In the genomic region with DNA sequence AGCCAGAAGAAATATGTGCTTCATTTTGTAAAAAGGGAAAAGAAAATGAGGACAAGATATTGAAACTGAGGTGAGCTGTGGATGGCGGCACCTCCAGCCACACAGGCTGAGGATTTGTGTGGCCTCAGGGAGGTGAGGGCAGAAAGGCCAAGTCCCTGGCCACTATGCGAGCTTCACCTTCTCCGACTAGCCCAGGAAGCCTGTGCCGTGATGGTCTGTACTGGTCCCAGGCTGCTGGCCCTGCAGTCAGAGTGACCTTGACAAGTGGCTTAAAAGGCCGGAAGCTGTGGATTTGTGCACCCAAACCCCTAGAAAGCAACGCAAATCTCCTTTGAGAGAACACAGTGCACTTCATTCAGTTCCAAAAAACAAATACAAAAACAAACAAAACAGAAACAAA, we compare ENCODE assay signal across 15 cellular contexts. TPM values are rescaled to one million over a fixed set of nuclear protein-coding genes. Genes with fewer than 3 reads are reported as not detected.
DNase-seq lines count a peak whose midpoint lies in the region; ATAC-seq and TF ChIP-seq lines count a peak whose summit lies in the region.
"Had no signal": no experiment of that assay in that cellular context is flagged by ENCODE, and none has a peak within 500 bp of the region (broad histone marks: within the 10 kb centered on the region; RNA-seq: fewer than 3 reads in every experiment).

No MANE protein-coding gene starts in this region.

- H3K36me3 Mint-ChIP-seq in T-cell, result peaks cover 19% of the 10 kb centered on the region

- no peak for TF ChIP-seq POLR2A in sigmoid colon (IDR thresholded peaks at IDR 0.05)

- H3K4me3 Mint-ChIP-seq in T-cell, result peak overlapping the region; percentile 81 to 87 (median 83)

- H3K27me3 Mint-ChIP-seq in T-cell, result no peaks in the 10 kb centered on the region

- no peaks in the 10 kb centered on the region for H3K27me3 ChIP-seq in sigmoid colon
- no peaks in the 10 kb centered on the region for H3K27me3 ChIP-seq in effector memory CD4-positive, alpha-beta T cell (replicated peaks; ENCODE audit: control insufficient read depth, insufficient read depth, low read length, poor library complexity, severe bottlenecking)
- H3K27me3 ChIP-seq: BE2C, heart left ventricle had no signal

- H3K4me3 ChIP-seq in fibroblast of villous mesenchyme (ENCODE audit: low read depth, low read length) (no peak overlapping the region), sigmoid colon (peak overlapping the region in 1 of 4 donors; percentile 54)
- no peak overlapping the region for H3K4me3 ChIP-seq in effector memory CD4-positive, alpha-beta T cell (ENCODE audit: insufficient read depth, low read depth, low read length, poor library complexity, severe bottlenecking)

- H3K9me3 ChIP-seq in sigmoid colon, result no peaks in the 10 kb centered on the region
- no peaks in the 10 kb centered on the region for H3K9me3 ChIP-seq in effector memory CD4-positive, alpha-beta T cell (ENCODE audit: control insufficient read depth, low read length)
- H3K9me3 ChIP-seq: BE2C, heart left ventricle had no signal

- H3K27ac Mint-ChIP-seq in T-cell, result peak overlapping the region; percentile 82 to 88

- peaks cover 6 to 16% (median 11%) of the 10 kb centered on the region in 3 donors for H3K4me1 Mint-ChIP-seq in T-cell

- H3K36me3 ChIP-seq in sigmoid colon, result peaks cover 0 to 32% (median 0%) of the 10 kb centered on the region in 4 donors
- H3K36me3 ChIP-seq in effector memory CD4-positive, alpha-beta T cell (ENCODE audit: control insufficient read depth, insufficient read depth, low read length), result no peaks in the 10 kb centered on the region
- H3K36me3 ChIP-seq: BE2C had no signal

- peak; percentile 36 for DNase-seq in AG20443 (ENCODE audit: low spot score)
- DNase-seq in T-cell, result no peak
- peak; percentile 5 for DNase-seq in fibroblast of villous mesenchyme (ENCODE audit: low read depth)
- no peak for DNase-seq in sigmoid colon
- no peak for DNase-seq in anterior cingulate cortex (lab: John Stamatoyannopoulos, UW)
- DNase-seq in effector memory CD4-positive, alpha-beta T cell, result no peak
- DNase-seq in Ammon's horn (ENCODE audit: low spot score), result no peak
- DNase-seq: activated CD8-positive, alpha-beta memory T cell treated with anti-CD3 and anti-CD28 coated beads, Interleukin-2, amount 50 U/mL, for 48 hours; BE2C; heart left ventricle; Karpas-422; left colon; NCI-H2107 had no signal

- peak overlapping the region; percentile 23 to 80 (median 77) for H3K27ac ChIP-seq in sigmoid colon
- no peak overlapping the region for H3K27ac ChIP-seq in effector memory CD4-positive, alpha-beta T cell (ENCODE audit: insufficient read depth, low read length, poor library complexity, severe bottlenecking)
- H3K27ac ChIP-seq: SK-N-MC had no signal

- 86 to 91% methylated on average over 6 of the region's 6 CpGs for WGBS in sigmoid colon, 2 donors

- CTCF ChIA-PET in T-cell (lab: Charles Lee), result no interaction called here

- TF ChIP-seq CTCF in fibroblast of villous mesenchyme (IDR thresholded peaks at IDR 0.05; ENCODE audit: insufficient read depth, low read depth, low read length) (no peak), sigmoid colon (IDR thresholded peaks at IDR 0.05) (no peak)

- POLR2A ChIA-PET in T-cell (lab: Charles Lee), result no interaction called here

- ATAC-seq in T-cell (replicated peaks in 1 of 4), result no peak
- ATAC-seq in HG02588 (IDR thresholded peaks at IDR 0.05; ENCODE audit: unreplicated experiment), result no peak
- ATAC-seq: left colon had no signal

- intact Hi-C loops in sigmoid colon (cut with DNase I), result loop anchor here (5.0 kb wide), 1 partner anchor 696 kb away; no protein-coding TSS in a partner anchor

- TF ChIP-seq EP300 in sigmoid colon (IDR thresholded peaks at IDR 0.05), result no peak

- H3K4me1 ChIP-seq in sigmoid colon, result peaks cover 0 to 7% (median 6%) of the 10 kb centered on the region in 4 donors
- H3K4me1 ChIP-seq in effector memory CD4-positive, alpha-beta T cell (ENCODE audit: control insufficient read depth, insufficient read depth, low read length, poor library complexity, severe bottlenecking), result no peaks in the 10 kb centered on the region
- H3K4me1 ChIP-seq: BE2C had no signal

- H3K9me3 Mint-ChIP-seq in T-cell, result no peaks in the 10 kb centered on the region

RNA-seq across cellular contexts. Expression of a gene that starts 48.1 kb away (rescaled TPM):
- total RNA-seq in T-cell, result 10 to 100 TPM; 39.7 to 71.5 (median 52.5) TPM
- total RNA-seq in fibroblast of villous mesenchyme, result 14.8 and 18.1 TPM in 2 replicates
- 10 to 100 TPM; 20.0 to 46.0 (median 24.6) TPM for total RNA-seq in sigmoid colon
- polyA plus RNA-seq in sigmoid colon, result 10 to 100 TPM in 1 of 3 donors, 1 to 10 TPM in 2; 1.2 to 18.1 (median 1.6) TPM

RNA-seq across cellular contexts. Expression of a gene that starts 48.2 kb away (rescaled TPM):
- total RNA-seq in T-cell, result 10 to 100 TPM; 17.6 to 30.7 (median 26.2) TPM
- total RNA-seq in fibroblast of villous mesenchyme, result 47.0 and 57.9 TPM in 2 replicates
- total RNA-seq in sigmoid colon, result 10 to 100 TPM; 22.7 to 33.6 (median 30.3) TPM
- 10 to 100 TPM; 10.2 to 12.2 (median 10.8) TPM for polyA plus RNA-seq in sigmoid colon

Comparison
In these comparisons a context has a peak if more than half of its experiments do, and no peak if none do; other contexts are left out.
1. DNase-seq: peak in AG20443 (single experiment) and fibroblast of villous mesenchyme (single experiment); none in T-cell (0 of 34), sigmoid colon (single experiment), anterior cingulate cortex (0 of 58), effector memory CD4-positive, alpha-beta T cell (0 of 3) and Ammon's horn (single experiment).